Comparison of ENCODE assay signal across 28 cellular contexts in the genomic region with DNA sequence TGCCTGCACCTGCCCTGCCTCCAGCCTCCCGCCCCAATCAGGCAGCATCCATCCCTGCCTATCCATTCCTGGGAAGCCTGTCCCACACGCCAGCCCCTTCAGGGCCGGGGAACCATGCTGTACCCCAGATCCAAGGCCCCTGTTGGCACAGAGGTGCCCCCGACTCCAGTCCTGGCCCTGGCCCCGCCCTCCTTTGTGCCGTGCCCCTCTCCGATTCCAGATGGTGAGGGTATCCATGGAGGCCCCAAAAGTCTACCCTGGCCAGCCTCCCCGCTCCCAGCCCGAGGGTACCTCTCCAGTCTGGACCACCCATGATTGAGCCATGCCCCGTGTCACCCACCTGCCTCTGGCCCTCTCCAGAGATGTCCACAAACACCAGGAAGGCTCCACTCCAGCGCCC. TPM values are rescaled to one million over a fixed set of nuclear protein-coding genes. Genes with fewer than 3 reads are reported as not detected.
"Had no signal": no experiment of that assay in that cellular context is flagged by ENCODE, and none has a peak within 500 bp of the region (broad histone marks: within the 10 kb centered on the region; RNA-seq: fewer than 3 reads in every experiment).

No MANE protein-coding gene starts in this region.

- H3K27me3 ChIP-seq: testis, thyroid gland, upper lobe of left lung, uterus, vagina had no signal

- DNase-seq: stimulated activated CD4-positive, alpha-beta T cell treated with anti-CD3 and anti-CD28 coated beads, Interleukin-4, amount 100 ng/mL, for 1 hour; stimulated activated CD4-positive, alpha-beta T cell treated with anti-CD3 and anti-CD28 coated beads, Interleukin-4, amount 100 ng/mL, for 24 hours; stimulated activated CD4-positive, alpha-beta T cell treated with anti-CD3 and anti-CD28 coated beads, Interleukin-4, amount 100 ng/mL, for 4 hours; stimulated activated CD8-positive, alpha-beta memory T cell treated with anti-CD3 and anti-CD28 coated beads, Interleukin-4, amount 100 ng/mL, for 48 hours; stimulated activated naive B cell treated with anti-CD40 and anti-IgM and Interleukin-4, amounts not matched to agents 10 μg/mL and 1 μg/mL and 100 μg/mL, for 72 hours; stimulated activated naive CD4-positive, alpha-beta T cell; stimulated activated naive CD4-positive, alpha-beta T cell treated with Interleukin-2 at 50 U/mL for 16 hours; stimulated activated naive CD8-positive, alpha-beta T cell treated with anti-CD3 and anti-CD28 coated beads, Interleukin-15, amount 100 ng/mL, for 72 hours; stimulated activated naive CD8-positive, alpha-beta T cell treated with anti-CD3 and anti-CD28 coated beads, Interleukin-15, Interleukin-2, amounts not matched to agents 100 U/mL and 50 U/mL, for 24 hours; stomach; substantia nigra; testis; thyroid gland; tibial artery; transverse colon; trophoblast cell; upper lobe of right lung; uterus had no signal

- FAIRE-seq: urothelium cell line had no signal

- H3K27ac ChIP-seq: stomach, suprapubic skin, testis, thoracic aorta, thyroid gland, tibial artery, tibial nerve, transverse colon, upper lobe of left lung, upper lobe of right lung, uterus, vagina had no signal

- H3K9me3 ChIP-seq: stomach, suprapubic skin, testis, thoracic aorta, thyroid gland, tibial artery, tibial nerve, transverse colon, upper lobe of left lung, upper lobe of right lung, uterus, vagina had no signal

- H3K4me1 ChIP-seq: testis, tibial artery, transverse colon, upper lobe of left lung, upper lobe of right lung, uterus had no signal

- H3K36me3 ChIP-seq: stomach, suprapubic skin, thoracic aorta, thyroid gland, tibial artery, tibial nerve, transverse colon, upper lobe of left lung, upper lobe of right lung, uterus, vagina had no signal

- H3K4me3 ChIP-seq: stomach, suprapubic skin, testis, thoracic aorta, thyroid gland, tibial artery, tibial nerve, transverse colon, upper lobe of left lung, upper lobe of right lung, uterus, vagina had no signal

RNA-seq across cellular contexts. Expression of gene TH, which starts 2.7 kb away (rescaled TPM):
- total RNA-seq: stomach, subcutaneous adipose tissue, thoracic aorta, thyroid gland, transverse colon, upper lobe of left lung, upper lobe of right lung had no signal

RNA-seq across cellular contexts. Expression of gene INS, which starts 13.4 kb away (rescaled TPM):
- total RNA-seq: stomach, subcutaneous adipose tissue, suprapubic skin, temporal lobe, testis, thoracic aorta, thyroid gland, transverse colon, upper lobe of right lung, ureter, urinary bladder, uterus, vagina had no signal
